Comparison of ENCODE assay signal across 2 cellular contexts in the genomic region with DNA sequence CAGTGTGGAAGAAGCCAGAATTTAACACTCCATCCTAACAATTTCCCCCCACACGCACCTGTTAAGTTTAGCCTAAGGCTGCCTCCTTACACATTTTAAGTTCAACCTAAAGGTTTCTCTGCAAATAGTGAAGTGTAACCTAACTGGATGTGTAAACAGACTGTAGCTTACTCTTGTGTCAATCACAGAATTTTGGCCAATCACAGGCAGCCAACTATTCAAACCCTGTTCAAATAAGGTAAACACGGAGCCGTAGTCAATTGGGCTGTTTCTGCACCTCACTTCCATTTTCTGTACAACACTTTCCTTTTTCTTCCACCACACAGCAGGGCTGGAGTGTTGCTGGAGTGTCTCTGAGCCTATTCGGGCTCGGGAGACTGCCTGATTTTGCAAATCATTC.
TF ChIP-seq lines count a peak whose summit lies in the region.

No MANE protein-coding gene starts in this region.

TF ChIP-seq in A549, 52 proteins besides CTCF, POLR2A, EP300 and RAD21:
- no peak for TF ChIP-seq NPAS2 (CRISPR knock-in tag; IDR thresholded peaks at IDR 0.05; ENCODE audit: borderline replicate concordance)
- TF ChIP-seq SREBF2 (IDR thresholded peaks at IDR 0.05): no peak
- no peak for TF ChIP-seq BHLHE40 (IDR thresholded peaks at IDR 0.05; ENCODE audit: low read depth, low read length)
- no peak for TF ChIP-seq CHD2 (IDR thresholded peaks at IDR 0.05; ENCODE audit: low read length, partially characterized antibody)
- no peak for TF ChIP-seq MAZ (IDR thresholded peaks at IDR 0.05; ENCODE audit: borderline replicate concordance, low read depth, low read length)
- no peak for TF ChIP-seq ZFP36 (IDR thresholded peaks at IDR 0.05; ENCODE audit: borderline replicate concordance, partially characterized antibody)
- no peak for TF ChIP-seq JUNB (IDR thresholded peaks at IDR 0.05)
- TF ChIP-seq KDM1A (IDR thresholded peaks at IDR 0.05; ENCODE audit: low read depth): no peak
- TF ChIP-seq MAFK (IDR thresholded peaks at IDR 0.05; ENCODE audit: partially characterized antibody): no peak
- TF ChIP-seq ZSCAN20 (CRISPR knock-in tag; IDR thresholded peaks at IDR 0.05): no peak
- no peak for TF ChIP-seq POLR2AphosphoS2 (conservative IDR thresholded peaks at IDR 0.05; ENCODE audit: low read length)

TF ChIP-seq in K562, 482 proteins besides CTCF, POLR2A, EP300 and RAD21:
- TF ChIP-seq, protein P1, sequence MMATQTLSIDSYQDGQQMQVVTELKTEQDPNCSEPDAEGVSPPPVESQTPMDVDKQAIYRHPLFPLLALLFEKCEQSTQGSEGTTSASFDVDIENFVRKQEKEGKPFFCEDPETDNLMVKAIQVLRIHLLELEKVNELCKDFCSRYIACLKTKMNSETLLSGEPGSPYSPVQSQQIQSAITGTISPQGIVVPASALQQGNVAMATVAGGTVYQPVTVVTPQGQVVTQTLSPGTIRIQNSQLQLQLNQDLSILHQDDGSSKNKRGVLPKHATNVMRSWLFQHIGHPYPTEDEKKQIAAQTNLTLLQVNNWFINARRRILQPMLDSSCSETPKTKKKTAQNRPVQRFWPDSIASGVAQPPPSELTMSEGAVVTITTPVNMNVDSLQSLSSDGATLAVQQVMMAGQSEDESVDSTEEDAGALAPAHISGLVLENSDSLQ (IDR thresholded peaks at IDR 0.05): peak; percentile 36
- TF ChIP-seq, protein P2, sequence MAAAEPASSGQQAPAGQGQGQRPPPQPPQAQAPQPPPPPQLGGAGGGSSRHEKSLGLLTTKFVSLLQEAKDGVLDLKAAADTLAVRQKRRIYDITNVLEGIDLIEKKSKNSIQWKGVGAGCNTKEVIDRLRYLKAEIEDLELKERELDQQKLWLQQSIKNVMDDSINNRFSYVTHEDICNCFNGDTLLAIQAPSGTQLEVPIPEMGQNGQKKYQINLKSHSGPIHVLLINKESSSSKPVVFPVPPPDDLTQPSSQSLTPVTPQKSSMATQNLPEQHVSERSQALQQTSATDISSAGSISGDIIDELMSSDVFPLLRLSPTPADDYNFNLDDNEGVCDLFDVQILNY (CRISPR knock-in tag; IDR thresholded peaks at IDR 0.05): no peak
